In genomic region chr7:108569381-108570145, GRCh38 we compare ENCODE assay signal across 8 cellular contexts. TPM values are rescaled to one million over a fixed set of nuclear protein-coding genes. Genes with fewer than 3 reads are reported as not detected.
DNase-seq lines count a peak whose midpoint lies in the region; TF ChIP-seq lines count a peak whose summit lies in the region.

TSS of gene DNAJB9 (plus strand) at chr7:108569874. CDS start at chr7:108571727, 1,853 bp downstream.
TSS of gene THAP5 (minus strand) at chr7:108569706. CDS start at chr7:108569569, 137 bp downstream.

- H3K9me3 Mint-ChIP-seq in activated naive CD4-positive, alpha-beta T cell treated with anti-CD3 and anti-CD28 coated beads for 36 hours = peaks cover 2% of the 10 kb centered on the region

- DNase-seq in GF-D8 (lab: John Stamatoyannopoulos, UW) = peak; percentile 95
- peak; percentile 94 for DNase-seq in HEK293T (ENCODE audit: extremely low spot score)
- DNase-seq in MV-4-11 (lab: John Stamatoyannopoulos, UW) = peak; percentile 99
- peak; percentile 100 for DNase-seq in SK-MEL-5 (ENCODE audit: low read depth, low spot score)
- peak; percentile 99 for DNase-seq in activated naive CD4-positive, alpha-beta T cell treated with anti-CD3 and anti-CD28 coated beads for 36 hours
- DNase-seq in foreskin melanocyte = peak; percentile 98

- peak within 1 kb of the TSS; percentile 55 for H2AFZ ChIP-seq in neuron (ENCODE audit: low read depth, low read length)

- H3K4me1 Mint-ChIP-seq in activated naive CD4-positive, alpha-beta T cell treated with anti-CD3 and anti-CD28 coated beads for 36 hours (ENCODE audit: low read depth) = peaks cover 49% of the 10 kb centered on the region

- H3K9me3 ChIP-seq in neuron (ENCODE audit: low read length) (no peaks in the 10 kb centered on the region), subcutaneous abdominal adipose tissue (ENCODE audit: control insufficient read depth in 5 of 5, low read length in 5 of 5) (no peaks in the 10 kb centered on the region)

- peak within 1 kb of the TSS; percentile 100 for H3K27ac ChIP-seq in subcutaneous abdominal adipose tissue (ENCODE audit: low read depth, low read length)

- in situ Hi-C loops in SK-MEL-5 (cut with HindIII; ENCODE audit: low pct_unique_long_range_greater_than_20kb, low sequenced_read_pairs) = no loop called here

- H3K36me3 Mint-ChIP-seq in activated naive CD4-positive, alpha-beta T cell treated with anti-CD3 and anti-CD28 coated beads for 36 hours (ENCODE audit: low read depth) = peaks cover 37% of the 10 kb centered on the region

- H3K4me3 Mint-ChIP-seq in activated naive CD4-positive, alpha-beta T cell treated with anti-CD3 and anti-CD28 coated beads for 36 hours = peak within 1 kb of the TSS; percentile 98

- no peaks in the 10 kb centered on the region for H3K27me3 Mint-ChIP-seq in activated naive CD4-positive, alpha-beta T cell treated with anti-CD3 and anti-CD28 coated beads for 36 hours (ENCODE audit: low read depth)

- H3K27me3 ChIP-seq in neuron (ENCODE audit: insufficient read depth, low read length) = no peaks in the 10 kb centered on the region
- no peaks in the 10 kb centered on the region for H3K27me3 ChIP-seq in subcutaneous abdominal adipose tissue (ENCODE audit: control insufficient read depth in 5 of 5, insufficient read depth in 4 of 5, low read length in 5 of 5)

- H3K4me3 ChIP-seq in neuron (ENCODE audit: low read length) = peak within 1 kb of the TSS; percentile 87
- peak within 1 kb of the TSS; percentile 78 to 96 (median 92) for H3K4me3 ChIP-seq in subcutaneous abdominal adipose tissue (ENCODE audit: low read depth in 1 of 5, low read length in 5 of 5)

- CTCF ChIA-PET in HEK293T (lab: Yijun Ruan, JAX) = no interaction called here
- CTCF ChIA-PET in activated naive CD4-positive, alpha-beta T cell treated with anti-CD3 and anti-CD28 coated beads for 36 hours (lab: Charles Lee) = interaction anchor here (0.7 kb wide), 1 partner anchor 73 kb away, joined by 3 read pairs; no protein-coding TSS in a partner anchor

- peak within 1 kb of the TSS; percentile 99 for H3K27ac Mint-ChIP-seq in activated naive CD4-positive, alpha-beta T cell treated with anti-CD3 and anti-CD28 coated beads for 36 hours

- H3K36me3 ChIP-seq in neuron (ENCODE audit: insufficient read depth, low read length) (peaks cover 26% of the 10 kb centered on the region), subcutaneous abdominal adipose tissue (ENCODE audit: control insufficient read depth in 5 of 5, insufficient read depth in 5 of 5, low read length in 5 of 5) (peaks cover 0 to 15% (median 6%) of the 10 kb centered on the region in 5 donors)

- peaks cover 17% of the 10 kb centered on the region for H3K4me1 ChIP-seq in neuron (ENCODE audit: insufficient read depth, low read length)
- peaks cover 0 to 46% (median 30%) of the 10 kb centered on the region in 5 donors for H3K4me1 ChIP-seq in subcutaneous abdominal adipose tissue (ENCODE audit: control insufficient read depth in 5 of 5, insufficient read depth in 5 of 5, low read length in 5 of 5)

- POLR2A ChIA-PET in HEK293T (lab: Yijun Ruan, JAX) = interaction anchor here (0.8 to 2.1 kb wide), 7 partner anchors 8 to 76 kb away, joined by 3 to 29 read pairs (median 4); partner anchors contain the start of gene PNPLA8

- peak within 1 kb of the TSS; percentile 98 to 100 (median 98) for H3K9ac ChIP-seq in subcutaneous abdominal adipose tissue (ENCODE audit: low read length in 5 of 5)

- intact Hi-C loops in activated naive CD4-positive, alpha-beta T cell treated with anti-CD3 and anti-CD28 coated beads for 36 hours (cut with micrococcal nuclease) = loop anchor here (1.0 to 5.0 kb wide), 6 partner anchors 39 to 1401 kb away; partner anchors contain the start of genes HBP1, NRCAM and PNPLA8

TF ChIP-seq in HEK293T, 16 proteins besides CTCF, POLR2A, EP300 and RAD21:
- TF ChIP-seq CTBP1 (IDR thresholded peaks at IDR 0.05; ENCODE audit: borderline replicate concordance) (no peak), ELF4 (IDR thresholded peaks at IDR 0.05) (peak; percentile 96), FOXK2 (IDR thresholded peaks at IDR 0.05) (peak; percentile 95), FOXM1 (IDR thresholded peaks at IDR 0.05; ENCODE audit: borderline replicate concordance) (no peak), ZNF384 (IDR thresholded peaks at IDR 0.05) (no peak), BHLHE40 (IDR thresholded peaks at IDR 0.05; ENCODE audit: borderline replicate concordance) (no peak), L3MBTL2 (conservative IDR thresholded peaks at IDR 0.05) (peak; percentile 98), ARNT (IDR thresholded peaks at IDR 0.05) (no peak), HDGF (IDR thresholded peaks at IDR 0.05; ENCODE audit: borderline replicate concordance) (no peak), FOXA1 (IDR thresholded peaks at IDR 0.05) (no peak), SP1 (IDR thresholded peaks at IDR 0.05) (no peak), SUZ12 (IDR thresholded peaks at IDR 0.05) (no peak), NFRKB (IDR thresholded peaks at IDR 0.05) (no peak), TARDBP (IDR thresholded peaks at IDR 0.05) (no peak), LEF1 (IDR thresholded peaks at IDR 0.05; ENCODE audit: borderline replicate concordance) (no peak)
- TF ChIP-seq, protein P1, sequence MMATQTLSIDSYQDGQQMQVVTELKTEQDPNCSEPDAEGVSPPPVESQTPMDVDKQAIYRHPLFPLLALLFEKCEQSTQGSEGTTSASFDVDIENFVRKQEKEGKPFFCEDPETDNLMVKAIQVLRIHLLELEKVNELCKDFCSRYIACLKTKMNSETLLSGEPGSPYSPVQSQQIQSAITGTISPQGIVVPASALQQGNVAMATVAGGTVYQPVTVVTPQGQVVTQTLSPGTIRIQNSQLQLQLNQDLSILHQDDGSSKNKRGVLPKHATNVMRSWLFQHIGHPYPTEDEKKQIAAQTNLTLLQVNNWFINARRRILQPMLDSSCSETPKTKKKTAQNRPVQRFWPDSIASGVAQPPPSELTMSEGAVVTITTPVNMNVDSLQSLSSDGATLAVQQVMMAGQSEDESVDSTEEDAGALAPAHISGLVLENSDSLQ (IDR thresholded peaks at IDR 0.05) = no peak

RNA-seq across cellular contexts. Expression of gene DNAJB9, which starts in this region (rescaled TPM):
- total RNA-seq in SK-MEL-5 (2014; rRNA removed; shearing (Covaris generic)) = 65.9 and 77.8 TPM in 2 replicates
- polyA plus RNA-seq in SK-MEL-5 (2015; cell fraction: cytosol; rRNA removed) = 21.7 and 32.8 TPM in 2 replicates
- 8.5 and 10.4 TPM in 2 replicates for polyA plus RNA-seq in SK-MEL-5 (2015; cell fraction: nucleus; rRNA removed)
- total RNA-seq in activated naive CD4-positive, alpha-beta T cell treated with anti-CD3 and anti-CD28 coated beads for 36 hours = 1 to 10 TPM; 8.2 TPM

RNA-seq across cellular contexts. Expression of gene THAP5, which starts in this region (rescaled TPM):
- total RNA-seq in SK-MEL-5 (2014; rRNA removed; shearing (Covaris generic)) = 50.3 and 52.7 TPM in 2 replicates
- polyA plus RNA-seq in SK-MEL-5 (2015; cell fraction: cytosol; rRNA removed) = 19.1 and 19.3 TPM in 2 replicates
- 39.8 and 44.6 TPM in 2 replicates for polyA plus RNA-seq in SK-MEL-5 (2015; cell fraction: nucleus; rRNA removed)
- 10 to 100 TPM; 22.7 to 24.8 TPM for total RNA-seq in activated naive CD4-positive, alpha-beta T cell treated with anti-CD3 and anti-CD28 coated beads for 36 hours

Comparison
In these comparisons a context has a peak if more than half of its experiments do, and no peak if none do; other contexts are left out.
1. Peak in every context shown above with its lines: DNase-seq, H3K4me3 ChIP-seq and H3K27ac ChIP-seq.